10 cellular contexts compared by ENCODE assay signal in the genomic region with DNA sequence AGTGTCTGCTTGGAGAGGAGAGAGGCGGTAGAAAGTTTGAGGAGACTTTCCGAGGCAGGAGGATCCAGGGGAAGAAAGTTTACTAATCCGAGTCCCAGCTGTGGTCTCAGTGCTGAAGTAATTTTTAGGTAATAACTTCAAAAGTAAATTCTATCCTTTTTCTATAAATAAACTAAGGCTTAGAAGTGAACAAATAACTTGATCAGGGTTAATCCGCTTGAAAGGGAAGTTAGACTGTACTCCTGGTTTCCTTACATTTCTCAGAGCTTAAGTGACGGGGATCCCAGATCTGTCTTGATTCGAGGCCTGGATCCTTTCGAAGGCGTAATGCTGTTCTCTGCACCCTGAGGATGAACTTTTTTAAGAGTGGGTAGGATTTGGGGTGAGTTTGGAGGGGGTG. TPM values are rescaled to one million over a fixed set of nuclear protein-coding genes. Genes with fewer than 3 reads are reported as not detected.
DNase-seq lines count a peak whose midpoint lies in the region; ATAC-seq, FAIRE-seq and TF ChIP-seq lines count a peak whose summit lies in the region.
"Had no signal": no experiment of that assay in that cellular context is flagged by ENCODE, and none has a peak within 500 bp of the region (broad histone marks: within the 10 kb centered on the region; RNA-seq: fewer than 3 reads in every experiment).

No MANE protein-coding gene starts in this region.

- dilution Hi-C loops in IMR-90 (cut with HindIII; ENCODE audit: low sequenced_read_pairs, unreplicated experiment), result no loop called here

- CTCF ChIA-PET in AG04449 (lab: Yijun Ruan, JAX), result interaction anchor here (1.1 to 2.7 kb wide), 6 partner anchors 10 to 348 kb away, joined by 3 to 15 read pairs (median 4); no protein-coding TSS in a partner anchor
- CTCF ChIA-PET in IMR-90 (lab: Yijun Ruan, JAX), result interaction anchor here (0.6 to 2.6 kb wide), 2 partner anchors 47 to 68 kb away, joined by 3 to 10 read pairs; no protein-coding TSS in a partner anchor

- in situ Hi-C loops in IMR-90 (cut with MboI; ENCODE audit: low sequenced_read_pairs), result loop anchor here (25.0 kb wide), 1 partner anchor 708 kb away; a partner anchor contains a TSS

- no peak for FAIRE-seq in bronchial epithelial cell (lab: Jason Lieb, UNC)
- FAIRE-seq: colon had no signal

- intact Hi-C loops in IMR-90 (cut with micrococcal nuclease), result loop anchor here (5.0 kb wide), 3 partner anchors 33 to 68 kb away; no protein-coding TSS in a partner anchor

- peak overlapping the region; percentile 40; the same call in 1 of the 2 replicates for H4K5ac ChIP-seq in IMR-90 (ENCODE audit: low read depth, low read length)

- no peak for TF ChIP-seq RAD21 in IMR-90 (IDR thresholded peaks at IDR 0.05; ENCODE audit: low read length)

- peak overlapping the region; percentile 72 for H3K23ac ChIP-seq in IMR-90 (ENCODE audit: low read depth, low read length)

- peak overlapping the region; percentile 22; the same call in 1 of the 2 replicates for H3K56ac ChIP-seq in IMR-90 (ENCODE audit: extremely low read depth, insufficient read depth, low read length)

- H3K79me1 ChIP-seq in IMR-90 (ENCODE audit: low read depth in 1 of 2, low read length in 2 of 2), result peaks cover 23 to 67% of the 10 kb centered on the region in 2 experiments; a peak in 3 of 4 replicates

- peak overlapping the region; percentile 1 for H2BK5ac ChIP-seq in IMR-90 (ENCODE audit: low read depth, low read length, poor library complexity, severe bottlenecking)

- H3K4me1 ChIP-seq in IMR-90 (ENCODE audit: control insufficient read depth, insufficient read depth, low read length) (peaks cover 3% of the 10 kb centered on the region), muscle layer of colon (ENCODE audit: insufficient read depth, low read length) (peaks cover 56% of the 10 kb centered on the region)

- H2BK15ac ChIP-seq in IMR-90 (ENCODE audit: low read depth, low read length), result no peak overlapping the region

- peak overlapping the region; percentile 87 for H3K4me2 ChIP-seq in IMR-90 (ENCODE audit: low read depth, low read length)

- H3K36me3 ChIP-seq in IMR-90 (ENCODE audit: control insufficient read depth, insufficient read depth, low read length), result peaks cover 5% of the 10 kb centered on the region; the same call in 1 of the 2 replicates
- peaks cover 1% of the 10 kb centered on the region for H3K36me3 ChIP-seq in bronchial epithelial cell (ENCODE audit: control insufficient read depth, insufficient read depth, low read length)
- H3K36me3 ChIP-seq in muscle layer of colon (ENCODE audit: insufficient read depth, low read length), result peaks cover 16% of the 10 kb centered on the region
- peaks cover 7% of the 10 kb centered on the region for H3K36me3 ChIP-seq in H7 (replicated peaks; ENCODE audit: control insufficient read depth, insufficient read depth, low read length)

- H2BK120ac ChIP-seq in IMR-90 (ENCODE audit: low read depth, low read length), result no peak overlapping the region

- H3K14ac ChIP-seq in IMR-90 (replicated peaks; ENCODE audit: low read depth, low read length), result no peak overlapping the region

- H2AK9ac ChIP-seq in IMR-90 (replicated peaks; ENCODE audit: low read depth, low read length, poor library complexity), result no peak overlapping the region

- H3K27ac ChIP-seq in IMR-90 (ENCODE audit: insufficient read depth, low read length) (no peak overlapping the region), muscle layer of colon (ENCODE audit: low read depth, low read length) (peak overlapping the region; percentile 100)

- H3K4ac ChIP-seq in IMR-90 (ENCODE audit: low read depth, low read length), result no peak overlapping the region

- H3K9me3 ChIP-seq in IMR-90 (ENCODE audit: control insufficient read depth, insufficient read depth, low read length), result no peaks in the 10 kb centered on the region
- H3K9me3 ChIP-seq in muscle layer of colon (ENCODE audit: low read length), result no peaks in the 10 kb centered on the region

- no peak overlapping the region for H2AK5ac ChIP-seq in IMR-90 (ENCODE audit: low read depth, low read length)

- H4K20me1 ChIP-seq in IMR-90 (ENCODE audit: insufficient read depth, low read length), result peaks cover 47% of the 10 kb centered on the region

- ATAC-seq in IMR-90 (ENCODE audit: low read depth) (no peak), HG03025 (IDR thresholded peaks at IDR 0.05; ENCODE audit: low FRiP score, unreplicated experiment) (no peak), GM18907 (IDR thresholded peaks at IDR 0.05; ENCODE audit: unreplicated experiment) (no peak)

- POLR2A ChIA-PET in AG04449 (lab: Yijun Ruan, JAX) (no interaction called here), IMR-90 (lab: Charles Lee; ENCODE audit: unreplicated experiment) (no interaction called here)

- H3K18ac ChIP-seq in IMR-90 (ENCODE audit: low read depth, low read length), result no peak overlapping the region

- TF ChIP-seq CTCF in AG04449 (IDR thresholded peaks at IDR 0.05; ENCODE audit: insufficient read depth, low read length, missing control alignments) (no peak), IMR-90 (conservative IDR thresholded peaks at IDR 0.05; ENCODE audit: low read depth, low read length) (no peak), bronchial epithelial cell (IDR thresholded peaks at IDR 0.05; ENCODE audit: insufficient read depth, low read length, severe bottlenecking) (no peak)

- TF ChIP-seq POLR2A in IMR-90 (IDR thresholded peaks at IDR 0.05; ENCODE audit: low read depth, low read length), result no peak

- no peak for DNase-seq in AG04449 (ENCODE audit: low read depth, low spot score)
- no peak for DNase-seq in IMR-90
- no peak for DNase-seq in bronchial epithelial cell (ENCODE audit: low read depth)
- no peak for DNase-seq in stimulated activated naive CD4-positive, alpha-beta T cell (lab: John Stamatoyannopoulos, UW)
- no peak for DNase-seq in H7
- DNase-seq: NCI-H1048 had no signal

- H3K9ac ChIP-seq in IMR-90 (ENCODE audit: low read depth, low read length) (peak overlapping the region; percentile 99), muscle layer of colon (ENCODE audit: low read length) (peak overlapping the region; percentile 72)

- WGBS in IMR-90 (ENCODE audit: extremely low coverage in 2 of 2, insufficient read length in 1 of 2), 2 experiments, result no CpG with 5 or more reads among the region's 8 CpGs

- no peak overlapping the region for H2BK20ac ChIP-seq in IMR-90 (ENCODE audit: low read depth, low read length)

- peaks cover 13% of the 10 kb centered on the region for H3K9me1 ChIP-seq in IMR-90 (ENCODE audit: insufficient read depth, low read length)

- H4K8ac ChIP-seq in IMR-90 (ENCODE audit: low read depth in 2 of 2, low read length in 2 of 2), result no peak overlapping the region

- no TSS peak for BruUV-seq in IMR-90 (replicated peaks; lab: Mats Ljungman, UMichigan)

- no peak overlapping the region for H4K91ac ChIP-seq in IMR-90 (ENCODE audit: insufficient read depth, low read depth, low read length)

- H3K27me3 ChIP-seq in IMR-90 (ENCODE audit: control insufficient read depth, insufficient read depth, low read length) (no peaks in the 10 kb centered on the region), bronchial epithelial cell (ENCODE audit: control insufficient read depth, insufficient read depth, low read length) (no peaks in the 10 kb centered on the region), muscle layer of colon (ENCODE audit: control insufficient read depth in 1 of 2, insufficient read depth in 2 of 2, low read length in 2 of 2) (no peaks in the 10 kb centered on the region), H7 (ENCODE audit: control insufficient read depth, insufficient read depth, low read length) (no peaks in the 10 kb centered on the region)

- peak overlapping the region; percentile 94 for H3K4me3 ChIP-seq in AG04449 (ENCODE audit: low read depth, low read length)
- H3K4me3 ChIP-seq in IMR-90 (ENCODE audit: insufficient read depth, low read depth, low read length), result peak overlapping the region; percentile 81
- peak overlapping the region; percentile 83 for H3K4me3 ChIP-seq in bronchial epithelial cell (ENCODE audit: low read depth, low read length)
- peak overlapping the region; percentile 66 to 92 for H3K4me3 ChIP-seq in muscle layer of colon (ENCODE audit: low read depth in 1 of 2, low read length in 2 of 2)
- no peak overlapping the region; the same call in 1 of the 2 replicates for H3K4me3 ChIP-seq in H7 (ENCODE audit: insufficient read depth, low read depth, low read length)

- no peak overlapping the region for H2AFZ ChIP-seq in IMR-90 (replicated peaks; ENCODE audit: low read length, poor library complexity)

TF ChIP-seq in IMR-90, 13 proteins besides CTCF, POLR2A, EP300 and RAD21 (continues in another document):
- TF ChIP-seq MAZ (IDR thresholded peaks at IDR 0.05; ENCODE audit: borderline replicate concordance, low read depth, low read length) (no peak), FOS (IDR thresholded peaks at IDR 0.05; ENCODE audit: low read depth, low read length) (no peak), MXI1 (IDR thresholded peaks at IDR 0.05; ENCODE audit: borderline replicate concordance, low read depth, low read length) (no peak), CEBPB (IDR thresholded peaks at IDR 0.05; ENCODE audit: low read depth, low read length) (no peak), RFX5 (IDR thresholded peaks at IDR 0.05; ENCODE audit: low read depth, low read length) (no peak), NFE2L2 (IDR thresholded peaks at IDR 0.05; ENCODE audit: low read depth, low read length) (no peak)
- TF ChIP-seq, protein P1, sequence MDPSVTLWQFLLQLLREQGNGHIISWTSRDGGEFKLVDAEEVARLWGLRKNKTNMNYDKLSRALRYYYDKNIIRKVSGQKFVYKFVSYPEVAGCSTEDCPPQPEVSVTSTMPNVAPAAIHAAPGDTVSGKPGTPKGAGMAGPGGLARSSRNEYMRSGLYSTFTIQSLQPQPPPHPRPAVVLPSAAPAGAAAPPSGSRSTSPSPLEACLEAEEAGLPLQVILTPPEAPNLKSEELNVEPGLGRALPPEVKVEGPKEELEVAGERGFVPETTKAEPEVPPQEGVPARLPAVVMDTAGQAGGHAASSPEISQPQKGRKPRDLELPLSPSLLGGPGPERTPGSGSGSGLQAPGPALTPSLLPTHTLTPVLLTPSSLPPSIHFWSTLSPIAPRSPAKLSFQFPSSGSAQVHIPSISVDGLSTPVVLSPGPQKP (IDR thresholded peaks at IDR 0.05; ENCODE audit: borderline replicate concordance, low read depth, low read length), result no peak
- TF ChIP-seq, protein P2, sequence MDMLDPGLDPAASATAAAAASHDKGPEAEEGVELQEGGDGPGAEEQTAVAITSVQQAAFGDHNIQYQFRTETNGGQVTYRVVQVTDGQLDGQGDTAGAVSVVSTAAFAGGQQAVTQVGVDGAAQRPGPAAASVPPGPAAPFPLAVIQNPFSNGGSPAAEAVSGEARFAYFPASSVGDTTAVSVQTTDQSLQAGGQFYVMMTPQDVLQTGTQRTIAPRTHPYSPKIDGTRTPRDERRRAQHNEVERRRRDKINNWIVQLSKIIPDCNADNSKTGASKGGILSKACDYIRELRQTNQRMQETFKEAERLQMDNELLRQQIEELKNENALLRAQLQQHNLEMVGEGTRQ (IDR thresholded peaks at IDR 0.05; ENCODE audit: low read depth, low read length), result no peak

RNA-seq across cellular contexts. Expression of a gene that starts 2.6 kb away (rescaled TPM):
- total RNA-seq in IMR-90 (2012; rRNA removed) (11.1 and 11.4 TPM in 2 replicates), bronchial epithelial cell (20.0 TPM in 2 replicates)
- polyA plus RNA-seq in IMR-90 (2012; rRNA removed), result 12.0 and 12.6 TPM in 2 replicates
- 6.9 and 9.3 TPM in 2 replicates for polyA plus RNA-seq in IMR-90 (2012; cell fraction: cytosol; rRNA removed)
- polyA plus RNA-seq in IMR-90 (2012; cell fraction: nucleus; rRNA removed; ENCODE audit: low replicate concordance), result 22.9 and 28.4 TPM in 2 replicates
- 39.8 and 40.8 TPM in 2 replicates for total RNA-seq in H7 (2014; rRNA removed; shearing (Covaris generic))
